8 cellular contexts compared by ENCODE assay signal in the genomic region with DNA sequence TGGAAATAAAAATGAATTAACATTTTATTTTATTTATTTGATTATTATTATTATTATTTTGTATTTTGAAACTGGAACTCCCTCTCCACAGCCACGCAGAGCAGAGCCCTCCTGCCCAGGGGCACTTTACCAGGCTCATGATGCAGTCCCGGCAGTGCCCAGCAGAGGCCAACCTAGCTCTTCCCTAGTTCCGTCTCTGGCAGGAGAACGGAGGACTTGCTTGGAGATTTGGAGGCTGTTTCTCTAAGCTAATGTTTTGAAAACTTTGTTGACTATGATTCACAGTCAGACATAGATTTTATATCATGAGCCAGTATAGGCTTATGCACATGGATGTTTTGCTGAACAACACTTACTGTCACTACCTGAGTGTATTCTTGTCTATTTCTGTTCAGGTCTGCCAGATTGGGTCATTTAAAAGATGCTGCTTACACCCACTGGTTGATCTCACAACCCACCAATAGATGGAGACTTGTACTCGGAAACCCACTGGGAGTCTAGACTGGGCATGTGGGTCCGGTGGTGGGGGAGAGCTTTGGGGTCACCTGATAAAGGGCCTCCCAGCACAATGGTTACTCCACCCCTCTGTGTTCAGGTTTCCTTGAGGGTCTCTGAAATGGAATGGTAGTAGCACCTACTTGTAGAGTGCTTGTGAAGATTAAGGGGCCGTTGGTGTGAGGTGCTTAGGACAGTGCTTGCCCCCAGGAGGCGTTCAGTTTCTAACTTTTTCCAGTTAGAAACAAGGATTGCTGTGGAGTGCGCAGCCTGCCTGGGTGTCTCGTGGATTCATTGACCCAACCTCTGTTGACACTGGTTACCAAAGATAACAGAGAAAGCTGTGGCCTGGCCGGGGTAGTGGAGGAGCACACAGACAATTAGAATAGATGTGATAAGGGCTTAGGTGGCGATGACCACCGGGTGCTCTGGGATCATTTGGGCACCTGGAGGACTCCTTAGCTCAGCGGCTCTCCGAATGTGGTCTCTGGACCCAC.
DNase-seq lines count a peak whose midpoint lies in the region; ATAC-seq and TF ChIP-seq lines count a peak whose summit lies in the region.

No MANE protein-coding gene starts in this region.

- H3K9me3 ChIP-seq in RWPE2 (ENCODE audit: severe bottlenecking) (no peaks in the 10 kb centered on the region), ovary (no peaks in the 10 kb centered on the region), upper lobe of right lung (no peaks in the 10 kb centered on the region)

- 49 to 52% (median 52%) methylated on average over 15 of the region's 15 CpGs for WGBS in ovary, 3 donors

- DNase-seq in DMS79 (lab: John Stamatoyannopoulos, UW) (peak; percentile 62), Kasumi-1 (lab: John Stamatoyannopoulos, UW) (peak; percentile 89 to 90), RWPE2 (ENCODE audit: low spot score) (no peak), foreskin melanocyte (peak; percentile 68), ovary (peak; percentile 24 to 76 (median 49)), upper lobe of right lung (peak; percentile 76)
- peak; percentile 8 for DNase-seq in activated effector memory CD4-positive, alpha-beta T cell treated with Interleukin-2 at 50 U/mL for 16 hours

- TF ChIP-seq EP300 in ovary (IDR thresholded peaks at IDR 0.05): no peak

- intact Hi-C loops in ovary (cut with DNase I): loop anchor here in 3 of 4 donors (5.0 to 10.0 kb wide), 3 partner anchors 57 to 376 kb away; partner anchors contain the start of gene LOXHD1 (in 1 of the 3)
- intact Hi-C loops in upper lobe of right lung (cut with DNase I): loop anchor here (10.0 kb wide), 2 partner anchors 203 to 363 kb away; no protein-coding TSS in a partner anchor

- H3K27me3 ChIP-seq in RWPE2 (ENCODE audit: insufficient read depth, poor library complexity, severe bottlenecking) (no peaks in the 10 kb centered on the region), ovary (no peaks in the 10 kb centered on the region), upper lobe of right lung (no peaks in the 10 kb centered on the region)

- H3K27ac ChIP-seq in RWPE2 (ENCODE audit: poor library complexity, severe bottlenecking) (no peak overlapping the region), ovary (no peak overlapping the region), upper lobe of right lung (no peak overlapping the region)

- no peak overlapping the region for H3K4me3 ChIP-seq in RWPE2 (ENCODE audit: severe bottlenecking)
- no peak overlapping the region for H3K4me3 ChIP-seq in ovary
- no peak overlapping the region for H3K4me3 ChIP-seq in upper lobe of right lung

- TF ChIP-seq POLR2A in ovary (IDR thresholded peaks at IDR 0.05): no peak

- H3K36me3 ChIP-seq in RWPE2 (ENCODE audit: low read depth): no peaks in the 10 kb centered on the region
- H3K36me3 ChIP-seq in ovary: no peaks in the 10 kb centered on the region
- H3K36me3 ChIP-seq in upper lobe of right lung: no peaks in the 10 kb centered on the region

- ATAC-seq in GM21619 (IDR thresholded peaks at IDR 0.05; ENCODE audit: unreplicated experiment): peak; percentile 84
- peak; percentile 81 for ATAC-seq in RWPE2 (ENCODE audit: low read depth)
- ATAC-seq in upper lobe of right lung: peak; percentile 91

- TF ChIP-seq CTCF in RWPE2 (IDR thresholded peaks at IDR 0.05; ENCODE audit: poor library complexity, severe bottlenecking) (peak; percentile 97), ovary (IDR thresholded peaks at IDR 0.05) (peak; percentile 15 to 48 (median 43)), upper lobe of right lung (IDR thresholded peaks at IDR 0.05) (peak; percentile 94)

- no peaks in the 10 kb centered on the region for H3K4me1 ChIP-seq in RWPE2 (ENCODE audit: insufficient read depth, poor library complexity, severe bottlenecking)
- no peaks in the 10 kb centered on the region for H3K4me1 ChIP-seq in ovary (ENCODE audit: insufficient read depth)
- no peaks in the 10 kb centered on the region for H3K4me1 ChIP-seq in upper lobe of right lung

Comparison
In these comparisons a context has a peak if more than half of its experiments do, and no peak if none do; other contexts are left out.
1. CTCF ChIP-seq: peak in every context shown above with its lines; median percentile 97 in RWPE2; 94 in upper lobe of right lung; 43 in ovary.